8 cellular contexts compared by ENCODE assay signal in genomic region chr19:15555759-15556633, GRCh38. TPM values are rescaled to one million over a fixed set of nuclear protein-coding genes. Genes with fewer than 3 reads are reported as not detected.
A peak's percentile ranks its signal among the peaks of the same experiment; 100 is the strongest.
DNase-seq lines count a peak whose midpoint lies in the region; ATAC-seq, FAIRE-seq and TF ChIP-seq lines count a peak whose summit lies in the region.

No MANE protein-coding gene starts in this region.

- H3K27ac ChIP-seq in C4-2B, result peak overlapping the region; percentile 34
- H3K27ac ChIP-seq in HUES48 (ENCODE audit: low read depth, low read length), result no peak overlapping the region

- peak; percentile 62 for ATAC-seq in GM19463 (IDR thresholded peaks at IDR 0.05; ENCODE audit: unreplicated experiment)

- H3K9me3 ChIP-seq in HUES48 (ENCODE audit: control insufficient read depth, insufficient read depth, low read length) (peaks cover 19% of the 10 kb centered on the region), NT2/D1 (ENCODE audit: insufficient read depth, low read length) (no peaks in the 10 kb centered on the region)

- peak; percentile 94 for TF ChIP-seq CTCF in C4-2B (conservative IDR thresholded peaks at IDR 0.05)

- H3K4me1 ChIP-seq in HUES48 (ENCODE audit: control insufficient read depth, insufficient read depth, low read length) (no peaks in the 10 kb centered on the region), NT2/D1 (ENCODE audit: insufficient read depth, insufficient read length) (peaks cover 10% of the 10 kb centered on the region)

- peak overlapping the region; percentile 24; the same call in 1 of the 2 replicates for H3K4me3 ChIP-seq in HUES48 (ENCODE audit: low read depth, low read length)
- H3K4me3 ChIP-seq in NT2/D1 (ENCODE audit: insufficient read length, low read depth), result peak overlapping the region; percentile 44

- peak; percentile 94 for DNase-seq in NT2/D1 (ENCODE audit: low read depth, low spot score)
- DNase-seq in activated CD8-positive, alpha-beta memory T cell treated with anti-CD3 and anti-CD28 coated beads for 48 hours (ENCODE audit: low read depth in 2 of 3, low spot score in 2 of 3), result peak; percentile 91 to 98 (median 98)
- DNase-seq in mesenteric fat pad (ENCODE audit: low spot score), result peak; percentile 96
- DNase-seq in stimulated activated CD8-positive, alpha-beta memory T cell treated with anti-CD3 and anti-CD28 coated beads, Interleukin-15, amount 100 ng/mL, for 1 hour (ENCODE audit: low read depth), result peak; percentile 96

- H3K27me3 ChIP-seq in HUES48 (ENCODE audit: control insufficient read depth, insufficient read depth, low read length) (no peaks in the 10 kb centered on the region), NT2/D1 (ENCODE audit: insufficient read depth, insufficient read length) (peaks cover 10% of the 10 kb centered on the region)

- H3K36me3 ChIP-seq in HUES48 (ENCODE audit: control insufficient read depth, insufficient read depth, low read length), result no peaks in the 10 kb centered on the region
- H3K36me3 ChIP-seq in NT2/D1 (ENCODE audit: insufficient read depth, insufficient read length, low read length), result no peaks in the 10 kb centered on the region

- FAIRE-seq in endometrium (lab: Jason Lieb, UNC), result peak; percentile 89

- no peak overlapping the region for H3K9ac ChIP-seq in HUES48 (ENCODE audit: low read depth, low read length)
- H3K9ac ChIP-seq in NT2/D1 (ENCODE audit: insufficient read length, low read depth), result peak overlapping the region; percentile 29

RNA-seq across cellular contexts. Expression of gene CYP4F22, which starts 47.7 kb away (rescaled TPM):
- not detected for total RNA-seq in mesenteric fat pad

RNA-seq across cellular contexts. Expression of gene CYP4F8, which starts 59.0 kb away (rescaled TPM):
- total RNA-seq in mesenteric fat pad, result not detected
